ENCODE assay signal across 9 cellular contexts in genomic region chr9:75979362-75979761, GRCh38.
DNase-seq lines count a peak whose midpoint lies in the region; ATAC-seq, FAIRE-seq and TF ChIP-seq lines count a peak whose summit lies in the region.
"Had no signal": no experiment of that assay in that cellular context is flagged by ENCODE, and none has a peak within 500 bp of the region (broad histone marks: within the 10 kb centered on the region; RNA-seq: fewer than 3 reads in every experiment).

No MANE protein-coding gene starts in this region.

- H3K27me3 Mint-ChIP-seq in naive thymus-derived CD4-positive, alpha-beta T cell: no peaks in the 10 kb centered on the region
- H3K27me3 Mint-ChIP-seq: IgD-negative memory B cell had no signal

- H3K36me3 ChIP-seq in A673 (ENCODE audit: insufficient read depth, low read length, poor library complexity, severe bottlenecking): no peaks in the 10 kb centered on the region
- H3K36me3 ChIP-seq in naive thymus-derived CD4-positive, alpha-beta T cell (ENCODE audit: control insufficient read depth in 2 of 3, insufficient read depth in 3 of 3, low read length in 3 of 3): no peaks in the 10 kb centered on the region

- H3K4me3 Mint-ChIP-seq in naive thymus-derived CD4-positive, alpha-beta T cell: peak overlapping the region in 1 of 10 donors; percentile 2
- H3K4me3 Mint-ChIP-seq: IgD-negative memory B cell had no signal

- no peak for ATAC-seq in naive thymus-derived CD4-positive, alpha-beta T cell

- no peak for FAIRE-seq in GM19239 (lab: Jason Lieb, UNC)

- H3K9me3 ChIP-seq in A673 (ENCODE audit: low read depth, low read length, poor library complexity, severe bottlenecking): no peaks in the 10 kb centered on the region
- no peaks in the 10 kb centered on the region for H3K9me3 ChIP-seq in naive thymus-derived CD4-positive, alpha-beta T cell (ENCODE audit: control insufficient read depth in 2 of 3, low read length in 3 of 3)

- BruUV-seq in A673 (replicated peaks; lab: Mats Ljungman, UMichigan): no TSS peak

- TF ChIP-seq CTCF in A673 (conservative IDR thresholded peaks at IDR 0.05; ENCODE audit: low read depth, low read length): peak; percentile 22; the same call in 1 of the 2 replicates
- peak; percentile 2 for TF ChIP-seq CTCF in GM10266 (IDR thresholded peaks at IDR 0.05; ENCODE audit: control insufficient read depth, insufficient read depth, low read depth, missing control alignments)
- TF ChIP-seq CTCF in fibroblast of pulmonary artery (IDR thresholded peaks at IDR 0.05; ENCODE audit: low read length, missing control alignments): peak; percentile 52
- no peak for TF ChIP-seq CTCF in lower leg skin (IDR thresholded peaks at IDR 0.05)

- H3K27me3 ChIP-seq in A673 (replicated peaks; ENCODE audit: insufficient read depth, low read depth, low read length, poor library complexity): peaks cover 16% of the 10 kb centered on the region
- no peaks in the 10 kb centered on the region for H3K27me3 ChIP-seq in naive thymus-derived CD4-positive, alpha-beta T cell (ENCODE audit: control insufficient read depth in 2 of 2, insufficient read depth in 2 of 2, low read length in 2 of 2)

- no peak overlapping the region for H3K27ac Mint-ChIP-seq in naive thymus-derived CD4-positive, alpha-beta T cell
- H3K27ac Mint-ChIP-seq: IgD-negative memory B cell had no signal

- DNase-seq in A673 (ENCODE audit: low spot score): peak; percentile 11
- DNase-seq in GM10266 (ENCODE audit: extremely low spot score): peak; percentile 15
- peak; percentile 3 for DNase-seq in NCI-H510A (lab: John Stamatoyannopoulos, UW)
- peak; percentile 31 for DNase-seq in fibroblast of pulmonary artery (ENCODE audit: low read depth)
- no peak for DNase-seq in lower leg skin (ENCODE audit: low spot score in 2 of 2)
- DNase-seq in naive thymus-derived CD4-positive, alpha-beta T cell: no peak
- DNase-seq in activated gamma-delta T cell (lab: John Stamatoyannopoulos, UW): no peak
- no peak for DNase-seq in GM19239 (ENCODE audit: insufficient read length, low spot score)

- H3K4me1 ChIP-seq in A673 (ENCODE audit: insufficient read depth, low read length, poor library complexity, severe bottlenecking): no peaks in the 10 kb centered on the region
- peaks cover 0 to 9% of the 10 kb centered on the region in 2 donors for H3K4me1 ChIP-seq in naive thymus-derived CD4-positive, alpha-beta T cell (ENCODE audit: control insufficient read depth in 2 of 2, insufficient read depth in 2 of 2, low read length in 2 of 2)

- no peak overlapping the region for H3K4me3 ChIP-seq in A673 (ENCODE audit: low read depth, low read length, poor library complexity, severe bottlenecking)
- H3K4me3 ChIP-seq in fibroblast of pulmonary artery (replicated peaks; ENCODE audit: low read depth, low read length): no peak overlapping the region
- H3K4me3 ChIP-seq in lower leg skin (ENCODE audit: low read depth, poor library complexity, severe bottlenecking): no peak overlapping the region
- H3K4me3 ChIP-seq in naive thymus-derived CD4-positive, alpha-beta T cell (ENCODE audit: low read length): no peak overlapping the region

- intact Hi-C loops in A673 (cut with micrococcal nuclease; ENCODE audit: unreplicated experiment) (no loop called here), lower leg skin (cut with DNase I; ENCODE audit: low total_unique reads) (no loop called here)
- intact Hi-C loops in naive thymus-derived CD4-positive, alpha-beta T cell (cut with micrococcal nuclease): loop anchor here in 1 of 2 donors (5.0 kb wide), 1 partner anchor 47 kb away; no protein-coding TSS in a partner anchor

- TF ChIP-seq POLR2A in lower leg skin (IDR thresholded peaks at IDR 0.05): no peak

- POLR2A ChIA-PET in A673 (lab: Charles Lee; ENCODE audit: low non-redundant PET): no interaction called here
- POLR2A ChIA-PET in naive thymus-derived CD4-positive, alpha-beta T cell (lab: Charles Lee): interaction anchor here (1.5 kb wide), 1 partner anchor 44 kb away, joined by 3 read pairs; no protein-coding TSS in a partner anchor

- CTCF ChIA-PET in A673 (lab: Charles Lee): no interaction called here
- CTCF ChIA-PET in naive thymus-derived CD4-positive, alpha-beta T cell (lab: Charles Lee): interaction anchor here (0.6 to 1.2 kb wide), 4 partner anchors 78 to 251 kb away, joined by 3 to 5 read pairs (median 4); no protein-coding TSS in a partner anchor

- no peak overlapping the region for H3K27ac ChIP-seq in A673 (ENCODE audit: low read depth, low read length, poor library complexity, severe bottlenecking)
- H3K27ac ChIP-seq in naive thymus-derived CD4-positive, alpha-beta T cell (ENCODE audit: low read depth, low read length): no peak overlapping the region

- peaks cover 4 to 76% (median 66%) of the 10 kb centered on the region in 7 donors for H3K4me1 Mint-ChIP-seq in naive thymus-derived CD4-positive, alpha-beta T cell
- H3K4me1 Mint-ChIP-seq: IgD-negative memory B cell had no signal

- H3K9me3 Mint-ChIP-seq in naive thymus-derived CD4-positive, alpha-beta T cell: peaks cover 0 to 1% (median 0%) of the 10 kb centered on the region in 11 donors
- H3K9me3 Mint-ChIP-seq: IgD-negative memory B cell had no signal

- H3K36me3 Mint-ChIP-seq in naive thymus-derived CD4-positive, alpha-beta T cell: peaks cover 0 to 20% (median 4%) of the 10 kb centered on the region in 5 donors
- H3K36me3 Mint-ChIP-seq: IgD-negative memory B cell had no signal

- 75 to 79% methylated on average over 4 of the region's 4 CpGs for WGBS in lower leg skin, 2 donors

Comparison
In these comparisons a context has a peak if more than half of its experiments do, and no peak if none do; other contexts are left out.
1. DNase-seq: peak in A673 (single experiment), GM10266 (single experiment), NCI-H510A (single experiment) and fibroblast of pulmonary artery (single experiment); none in lower leg skin (0 of 2), naive thymus-derived CD4-positive, alpha-beta T cell (0 of 9), activated gamma-delta T cell (single experiment) and GM19239 (single experiment).
2. CTCF ChIP-seq: peak in A673 (single experiment), GM10266 (single experiment) and fibroblast of pulmonary artery (single experiment); none in lower leg skin (0 of 3).